ENCODE assay signal across 29 cellular contexts in genomic region chr13:21759503-21759902, GRCh38.
"Had no signal": no experiment of that assay in that cellular context is flagged by ENCODE, and none has a peak within 500 bp of the region (broad histone marks: within the 10 kb centered on the region; RNA-seq: fewer than 3 reads in every experiment).

No MANE protein-coding gene starts in this region.

- H3K27me3 Mint-ChIP-seq: activated CD4-positive, alpha-beta memory T cell treated with anti-CD3 and anti-CD28 coated beads, Interleukin-2, amount 10 ng/mL, durations not matched to agents 7 days and 5 days; activated CD4-positive, alpha-beta T cell treated with anti-CD3 and anti-CD28 coated beads, Interleukin-2, amount 10 ng/mL, durations not matched to agents 24 days and 14 days; activated naive CD4-positive, alpha-beta T cell treated with anti-CD3 and anti-CD28 coated beads, Interleukin-2, amount 10 ng/mL, durations not matched to agents 7 days and 5 days; activated naive CD8-positive, alpha-beta T cell treated with anti-CD3 and anti-CD28 coated beads, Interleukin-2, amount 10 ng/mL, durations not matched to agents 7 days and 5 days; activated T-cell treated with anti-CD3 and anti-CD28 coated beads, Interleukin-2, amount 50 U/mL, for 24 hours had no signal

- H3K27ac Mint-ChIP-seq: activated CD4-positive, alpha-beta memory T cell treated with anti-CD3 and anti-CD28 coated beads, Interleukin-2, amount 10 ng/mL, durations not matched to agents 7 days and 5 days; activated CD4-positive, alpha-beta T cell treated with anti-CD3 and anti-CD28 coated beads, Interleukin-2, amount 10 ng/mL, durations not matched to agents 24 days and 14 days; activated naive CD4-positive, alpha-beta T cell treated with anti-CD3 and anti-CD28 coated beads, Interleukin-2, amount 10 ng/mL, durations not matched to agents 7 days and 5 days; activated naive CD8-positive, alpha-beta T cell treated with anti-CD3 and anti-CD28 coated beads, Interleukin-2, amount 10 ng/mL, durations not matched to agents 7 days and 5 days; activated T-cell treated with anti-CD3 and anti-CD28 coated beads, Interleukin-2, amount 50 U/mL, for 24 hours; natural killer cell treated with Interleukin-12 subunit alpha and Interleukin-12 subunit beta and Interleukin-15 and Interleukin-18, amount 100 ng/mL, for 72 hours had no signal

- H3K4me3 ChIP-seq: ascending aorta, coronary artery, dorsolateral prefrontal cortex, lung, ovary, psoas muscle, right atrium auricular region, testis, vagina had no signal

- ATAC-seq: activated CD4-positive, CD25-positive, alpha-beta regulatory T cell treated with anti-CD3 and anti-CD28 coated beads, Interleukin-2, amount 50 U/mL, for 24 hours; left lobe of liver; natural killer cell treated with Interleukin-12 subunit alpha and Interleukin-12 subunit beta and Interleukin-15 and Interleukin-18, amount 100 ng/mL, for 72 hours; psoas muscle had no signal

- DNase-seq: activated CD4-positive, alpha-beta memory T cell treated with anti-CD3 and anti-CD28 coated beads, Interleukin-2, amount 10 ng/mL, durations not matched to agents 7 days and 5 days; activated CD4-positive, alpha-beta T cell treated with anti-CD3 and anti-CD28 coated beads, Interleukin-2, amount 10 ng/mL, durations not matched to agents 24 days and 14 days; activated CD8-positive, alpha-beta memory T cell treated with anti-CD3 and anti-CD28 coated beads, Interleukin-2, amount 50 U/mL, for 48 hours; activated gamma-delta T cell; activated naive CD4-positive, alpha-beta T cell treated with anti-CD3 and anti-CD28 coated beads, Interleukin-2, amount 10 ng/mL, durations not matched to agents 7 days and 5 days; activated naive CD8-positive, alpha-beta T cell treated with anti-CD3 and anti-CD28 coated beads, Interleukin-2, amount 10 ng/mL, durations not matched to agents 7 days and 5 days; activated T-cell treated with anti-CD3 and anti-CD28 coated beads, Interleukin-2, amount 50 U/mL, for 24 hours; brain microvascular endothelial cell; dorsolateral prefrontal cortex; effector memory CD4-positive, alpha-beta T cell; mesendoderm; ovary; psoas muscle; stimulated activated CD4-positive, alpha-beta T cell treated with anti-CD3 and anti-CD28 coated beads, Interleukin-15, amount 100 ng/mL, for 24 hours; stimulated activated CD4-positive, alpha-beta T cell treated with anti-CD3 and anti-CD28 coated beads, Interleukin-2, amount 100 ng/mL, for 24 hours; stimulated activated naive CD4-positive, alpha-beta T cell treated with Interleukin-2 at 50 U/mL for 16 hours; T-helper 9 cell; testis; trophoblast cell had no signal

- H3K4me1 ChIP-seq: ascending aorta, psoas muscle, right atrium auricular region, testis, vagina had no signal

- H3K27ac ChIP-seq: ascending aorta, brain microvascular endothelial cell, coronary artery, dorsolateral prefrontal cortex, neutrophil, ovary, psoas muscle, right atrium auricular region, testis, vagina, VCaP had no signal

- H3K27me3 ChIP-seq: ascending aorta, brain microvascular endothelial cell, neutrophil, ovary, right atrium auricular region, testis, vagina had no signal

- H3K36me3 ChIP-seq: ascending aorta, brain microvascular endothelial cell, neutrophil, ovary, right atrium auricular region, vagina had no signal

- H3K4me3 Mint-ChIP-seq: activated CD4-positive, alpha-beta memory T cell treated with anti-CD3 and anti-CD28 coated beads, Interleukin-2, amount 10 ng/mL, durations not matched to agents 7 days and 5 days; activated CD4-positive, alpha-beta T cell treated with anti-CD3 and anti-CD28 coated beads, Interleukin-2, amount 10 ng/mL, durations not matched to agents 24 days and 14 days; activated naive CD4-positive, alpha-beta T cell treated with anti-CD3 and anti-CD28 coated beads, Interleukin-2, amount 10 ng/mL, durations not matched to agents 7 days and 5 days; activated naive CD8-positive, alpha-beta T cell treated with anti-CD3 and anti-CD28 coated beads, Interleukin-2, amount 10 ng/mL, durations not matched to agents 7 days and 5 days; activated T-cell treated with anti-CD3 and anti-CD28 coated beads, Interleukin-2, amount 50 U/mL, for 24 hours; natural killer cell treated with Interleukin-12 subunit alpha and Interleukin-12 subunit beta and Interleukin-15 and Interleukin-18, amount 100 ng/mL, for 72 hours had no signal

- H3K9me3 ChIP-seq: ascending aorta, neutrophil, ovary, psoas muscle, right atrium auricular region, testis, vagina had no signal

- H3K36me3 Mint-ChIP-seq: activated naive CD4-positive, alpha-beta T cell treated with anti-CD3 and anti-CD28 coated beads, Interleukin-2, amount 10 ng/mL, durations not matched to agents 7 days and 5 days; activated naive CD8-positive, alpha-beta T cell treated with anti-CD3 and anti-CD28 coated beads, Interleukin-2, amount 10 ng/mL, durations not matched to agents 7 days and 5 days; natural killer cell treated with Interleukin-12 subunit alpha and Interleukin-12 subunit beta and Interleukin-15 and Interleukin-18, amount 100 ng/mL, for 72 hours had no signal

- H3K4me1 Mint-ChIP-seq: activated CD4-positive, alpha-beta memory T cell treated with anti-CD3 and anti-CD28 coated beads, Interleukin-2, amount 10 ng/mL, durations not matched to agents 7 days and 5 days; activated CD4-positive, alpha-beta T cell treated with anti-CD3 and anti-CD28 coated beads, Interleukin-2, amount 10 ng/mL, durations not matched to agents 24 days and 14 days; activated naive CD4-positive, alpha-beta T cell treated with anti-CD3 and anti-CD28 coated beads, Interleukin-2, amount 10 ng/mL, durations not matched to agents 7 days and 5 days; activated naive CD8-positive, alpha-beta T cell treated with anti-CD3 and anti-CD28 coated beads, Interleukin-2, amount 10 ng/mL, durations not matched to agents 7 days and 5 days had no signal

- H3K9me3 Mint-ChIP-seq: activated CD4-positive, alpha-beta memory T cell treated with anti-CD3 and anti-CD28 coated beads, Interleukin-2, amount 10 ng/mL, durations not matched to agents 7 days and 5 days; activated CD4-positive, alpha-beta T cell treated with anti-CD3 and anti-CD28 coated beads, Interleukin-2, amount 10 ng/mL, durations not matched to agents 24 days and 14 days; activated naive CD4-positive, alpha-beta T cell treated with anti-CD3 and anti-CD28 coated beads, Interleukin-2, amount 10 ng/mL, durations not matched to agents 7 days and 5 days; activated naive CD8-positive, alpha-beta T cell treated with anti-CD3 and anti-CD28 coated beads, Interleukin-2, amount 10 ng/mL, durations not matched to agents 7 days and 5 days; activated T-cell treated with anti-CD3 and anti-CD28 coated beads, Interleukin-2, amount 50 U/mL, for 24 hours; natural killer cell treated with Interleukin-12 subunit alpha and Interleukin-12 subunit beta and Interleukin-15 and Interleukin-18, amount 100 ng/mL, for 72 hours had no signal
